ENCODE assay signal across 25 cellular contexts in the genomic region with DNA sequence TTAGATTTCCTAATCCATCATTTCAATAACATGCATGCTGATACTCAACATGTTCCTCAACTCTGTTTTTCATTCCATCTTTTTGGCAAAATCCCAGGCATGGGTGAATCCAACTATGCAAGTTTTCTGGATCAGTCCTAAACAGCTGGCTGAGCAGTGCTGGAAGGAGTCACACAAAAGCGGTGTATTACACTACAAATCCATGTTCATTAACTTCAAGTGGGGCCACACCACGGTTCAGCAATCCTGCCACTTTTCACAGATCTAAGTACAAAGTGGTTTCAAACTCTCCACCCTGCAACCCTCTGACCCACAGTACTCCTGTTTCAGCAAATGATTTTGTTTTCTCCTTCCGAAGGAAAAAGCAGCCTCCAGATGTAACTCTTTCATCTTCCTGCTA.
"Had no signal": no experiment of that assay in that cellular context is flagged by ENCODE, and none has a peak within 500 bp of the region (broad histone marks: within the 10 kb centered on the region; RNA-seq: fewer than 3 reads in every experiment).

No MANE protein-coding gene starts in this region.

- ATAC-seq: activated CD4-positive, alpha-beta T cell treated with anti-CD3 and anti-CD28 coated beads for 36 hours; activated CD8-positive, alpha-beta memory T cell treated with anti-CD3 and anti-CD28 coated beads, Interleukin-2, amount 10 ng/mL, durations not matched to agents 7 days and 5 days; activated CD8-positive, alpha-beta T cell treated with anti-CD3 and anti-CD28 coated beads, Interleukin-2, amount 10 ng/mL, durations not matched to agents 7 days and 5 days; activated naive CD4-positive, alpha-beta T cell treated with anti-CD3 and anti-CD28 coated beads, Interleukin-2, amount 50 U/mL, for 72 hours; activated T-cell treated with anti-CD3 and anti-CD28 coated beads, Interleukin-2, amount 50 U/mL, for 72 hours; effector memory CD8-positive, alpha-beta T cell had no signal

- H3K27me3 ChIP-seq: brain microvascular endothelial cell, esophagus muscularis mucosa had no signal

- H3K4me3 ChIP-seq: esophagus muscularis mucosa had no signal

- H3K36me3 ChIP-seq: brain microvascular endothelial cell had no signal

- H3K27ac ChIP-seq: brain microvascular endothelial cell, esophagus muscularis mucosa had no signal

- DNase-seq: activated CD4-positive, alpha-beta memory T cell treated with anti-CD3 and anti-CD28 coated beads for 36 hours; activated CD4-positive, alpha-beta T cell treated with anti-CD3 and anti-CD28 coated beads for 36 hours; activated CD4-positive, alpha-beta T cell treated with anti-CD3 and anti-CD28 coated beads, Interleukin-2, amount 10 ng/mL, durations not matched to agents 24 days and 14 days; activated CD4-positive, CD25-positive, alpha-beta regulatory T cell; activated CD4-positive, CD25-positive, alpha-beta regulatory T cell treated with anti-CD3 and anti-CD28 coated beads, Interleukin-2, amount 50 U/mL, for 72 hours; activated CD8-positive, alpha-beta memory T cell treated with anti-CD3 and anti-CD28 coated beads, Interleukin-2, amount 10 ng/mL, durations not matched to agents 7 days and 5 days; activated CD8-positive, alpha-beta memory T cell treated with anti-CD3 and anti-CD28 coated beads, Interleukin-2, amount 50 U/mL, for 4 hours; activated CD8-positive, alpha-beta T cell treated with anti-CD3 and anti-CD28 coated beads, Interleukin-2, amount 10 ng/mL, durations not matched to agents 7 days and 5 days; activated gamma-delta T cell; activated naive CD4-positive, alpha-beta T cell; activated naive CD4-positive, alpha-beta T cell treated with anti-CD3 and anti-CD28 coated beads, Interleukin-2, amount 10 ng/mL, durations not matched to agents 7 days and 5 days; activated naive CD8-positive, alpha-beta T cell treated with anti-CD3 and anti-CD28 coated beads, Interleukin-2, amount 10 ng/mL, durations not matched to agents 7 days and 5 days; activated T-cell treated with anti-CD3 and anti-CD28 coated beads for 4 hours; activated T-cell treated with anti-CD3 and anti-CD28 coated beads, Interleukin-2, amount 50 U/mL, for 24 hours; activated T-cell treated with anti-CD3 and anti-CD28 coated beads, Interleukin-2, amount 50 U/mL, for 72 hours; brain microvascular endothelial cell; cortex of kidney; dermis blood vessel endothelial cell; effector CD4-positive, alpha-beta T cell; effector memory CD8-positive, alpha-beta T cell; foreskin fibroblast; glutamatergic neuron; T-helper 2 cell had no signal

- H3K4me1 ChIP-seq: esophagus muscularis mucosa had no signal

- H3K9me3 ChIP-seq: esophagus muscularis mucosa had no signal
